ENCODE assay signal across 7 cellular contexts in genomic region chr6:69835414-69836179, GRCh38. TPM values are rescaled to one million over a fixed set of nuclear protein-coding genes. Genes with fewer than 3 reads are reported as not detected.
A peak's percentile ranks its signal among the peaks of the same experiment; 100 is the strongest.
DNase-seq lines count a peak whose midpoint lies in the region; ATAC-seq and TF ChIP-seq lines count a peak whose summit lies in the region.

No MANE protein-coding gene starts in this region.

- in situ Hi-C loops in T47D (cut with HindIII; ENCODE audit: low pct_unique_long_range_greater_than_20kb, low sequenced_read_pairs): no loop called here

- intact Hi-C loops in uterus (cut with DNase I; ENCODE audit: low total_unique reads): no loop called here

- H3K27ac ChIP-seq in liver (ENCODE audit: low read depth in 1 of 2, low read length in 2 of 2) (no peak overlapping the region), uterus (no peak overlapping the region)

- H3K9ac ChIP-seq in liver (ENCODE audit: low read depth in 1 of 2, low read length in 2 of 2): no peak overlapping the region

- peak; percentile 78 for TF ChIP-seq CTCF in liver (IDR thresholded peaks at IDR 0.05; ENCODE audit: low read depth, low read length, missing input control)
- peak; percentile 49 to 69 (median 56) for TF ChIP-seq CTCF in uterus (IDR thresholded peaks at IDR 0.05)

- DNase-seq in Daoy (ENCODE audit: low read depth): peak; percentile 48
- peak; percentile 58 for DNase-seq in NCI-H748 (lab: John Stamatoyannopoulos, UW; ENCODE audit: unreplicated experiment)
- peak; percentile 1 to 73 for DNase-seq in T47D (ENCODE audit: low read depth in 1 of 2, low spot score in 1 of 2)
- no peak for DNase-seq in uterus

- no peak for TF ChIP-seq POLR2A in uterus (IDR thresholded peaks at IDR 0.05)

- H3K4me3 ChIP-seq in liver (ENCODE audit: low read depth in 1 of 3, low read length in 3 of 3): peak overlapping the region in 1 of 3 donors; percentile 20
- H3K4me3 ChIP-seq in uterus: no peak overlapping the region

- ATAC-seq in GM19351 (IDR thresholded peaks at IDR 0.05; ENCODE audit: unreplicated experiment): peak; percentile 88
- peak; percentile 84 for ATAC-seq in HG03196 (IDR thresholded peaks at IDR 0.05; ENCODE audit: unreplicated experiment)

- no peaks in the 10 kb centered on the region for H3K4me1 ChIP-seq in liver (ENCODE audit: control insufficient read depth in 4 of 4, insufficient read depth in 4 of 4, low read length in 3 of 4)
- no peaks in the 10 kb centered on the region for H3K4me1 ChIP-seq in uterus

- H3K9me3 ChIP-seq in liver (ENCODE audit: control insufficient read depth in 4 of 4, low read length in 3 of 4) (no peaks in the 10 kb centered on the region), uterus (no peaks in the 10 kb centered on the region)

- no peaks in the 10 kb centered on the region for H3K36me3 ChIP-seq in liver (ENCODE audit: control insufficient read depth in 4 of 4, insufficient read depth in 3 of 4, low read depth in 1 of 4, low read length in 3 of 4)
- no peaks in the 10 kb centered on the region for H3K36me3 ChIP-seq in uterus

- 5% methylated on average over 5 of the region's 5 CpGs for WGBS in liver

- peaks cover 0 to 2% (median 0%) of the 10 kb centered on the region in 4 donors for H3K27me3 ChIP-seq in liver (ENCODE audit: control insufficient read depth in 4 of 4, insufficient read depth in 4 of 4, low read length in 3 of 4)
- no peaks in the 10 kb centered on the region for H3K27me3 ChIP-seq in uterus

- TF ChIP-seq RAD21 in liver (IDR thresholded peaks at IDR 0.05): peak; percentile 91

TF ChIP-seq in liver, 16 proteins besides CTCF, POLR2A, EP300 and RAD21:
- TF ChIP-seq, protein P1, sequence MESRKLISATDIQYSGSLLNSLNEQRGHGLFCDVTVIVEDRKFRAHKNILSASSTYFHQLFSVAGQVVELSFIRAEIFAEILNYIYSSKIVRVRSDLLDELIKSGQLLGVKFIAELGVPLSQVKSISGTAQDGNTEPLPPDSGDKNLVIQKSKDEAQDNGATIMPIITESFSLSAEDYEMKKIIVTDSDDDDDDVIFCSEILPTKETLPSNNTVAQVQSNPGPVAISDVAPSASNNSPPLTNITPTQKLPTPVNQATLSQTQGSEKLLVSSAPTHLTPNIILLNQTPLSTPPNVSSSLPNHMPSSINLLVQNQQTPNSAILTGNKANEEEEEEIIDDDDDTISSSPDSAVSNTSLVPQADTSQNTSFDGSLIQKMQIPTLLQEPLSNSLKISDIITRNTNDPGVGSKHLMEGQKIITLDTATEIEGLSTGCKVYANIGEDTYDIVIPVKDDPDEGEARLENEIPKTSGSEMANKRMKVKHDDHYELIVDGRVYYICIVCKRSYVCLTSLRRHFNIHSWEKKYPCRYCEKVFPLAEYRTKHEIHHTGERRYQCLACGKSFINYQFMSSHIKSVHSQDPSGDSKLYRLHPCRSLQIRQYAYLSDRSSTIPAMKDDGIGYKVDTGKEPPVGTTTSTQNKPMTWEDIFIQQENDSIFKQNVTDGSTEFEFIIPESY (IDR thresholded peaks at IDR 0.05): no peak
- no peak for TF ChIP-seq JUND (IDR thresholded peaks at IDR 0.05)
- no peak for TF ChIP-seq ATF3 (IDR thresholded peaks at IDR 0.05)
- TF ChIP-seq YY1 (IDR thresholded peaks at IDR 0.05): no peak
- no peak for TF ChIP-seq REST (IDR thresholded peaks at IDR 0.05)
- no peak for TF ChIP-seq FOXA2 (IDR thresholded peaks at IDR 0.05)
- no peak for TF ChIP-seq GABPA (IDR thresholded peaks at IDR 0.05 in 1 of 2, conservative IDR thresholded peaks at IDR 0.05 in 1 of 2)
- TF ChIP-seq HNF4A (conservative IDR thresholded peaks at IDR 0.05): no peak
- TF ChIP-seq TAF1 (conservative IDR thresholded peaks at IDR 0.05): no peak
- no peak for TF ChIP-seq NR2F2 (IDR thresholded peaks at IDR 0.05)
- TF ChIP-seq RXRA (IDR thresholded peaks at IDR 0.05): no peak
- no peak for TF ChIP-seq SP1 (IDR thresholded peaks at IDR 0.05)
- no peak for TF ChIP-seq EGR1 (IDR thresholded peaks at IDR 0.05; ENCODE audit: low read depth in 2 of 2)
- TF ChIP-seq FOXA1 (IDR thresholded peaks at IDR 0.05): no peak

RNA-seq across cellular contexts. Expression of gene COL19A1, which starts 30.8 kb away (rescaled TPM):
- 0.06 TPM in 1 of 2 replicates, not detected in the other for total RNA-seq in Daoy (2014; rRNA removed; shearing (Covaris generic))
- total RNA-seq in liver (under 1 TPM; 0.25 to 0.51 TPM), uterus (under 1 TPM in 2 of 4 donors, not detected in 2; under 0.01 to 0.28 TPM)
- polyA plus RNA-seq in liver: not detected

RNA-seq across cellular contexts. Expression of gene LMBRD1, which starts 38.8 kb away (rescaled TPM):
- 12.0 and 15.5 TPM in 2 replicates for total RNA-seq in Daoy (2014; rRNA removed; shearing (Covaris generic))
- 10 to 100 TPM; 39.3 to 47.2 TPM for total RNA-seq in liver
- 10 to 100 TPM; 33.2 to 54.5 TPM for polyA plus RNA-seq in liver
- 10 to 100 TPM; 16.9 to 82.4 (median 69.9) TPM for total RNA-seq in uterus

Comparison
In these comparisons a context has a peak if more than half of its experiments do, and no peak if none do; other contexts are left out.
1. DNase-seq: peak in Daoy (single experiment), NCI-H748 (single experiment) and T47D (2 of 2); none in uterus (0 of 2).